ENCODE assay signal across 16 cellular contexts in genomic region chr12:111277570-111277969, GRCh38.
DNase-seq lines count a peak whose midpoint lies in the region; ATAC-seq, FAIRE-seq and TF ChIP-seq lines count a peak whose summit lies in the region.
"Had no signal": no experiment of that assay in that cellular context is flagged by ENCODE, and none has a peak within 500 bp of the region (broad histone marks: within the 10 kb centered on the region; RNA-seq: fewer than 3 reads in every experiment).

No MANE protein-coding gene starts in this region.

- no peak overlapping the region for H3K4me2 ChIP-seq in mesendoderm (ENCODE audit: low read length)
- H3K4me2 ChIP-seq: A549, BLaER1 had no signal

- POLR2A ChIA-PET in HEK293T (lab: Yijun Ruan, JAX) (no interaction called here), A673 (lab: Charles Lee; ENCODE audit: low non-redundant PET) (no interaction called here)

- no peak overlapping the region for H3K18ac ChIP-seq in mesendoderm (ENCODE audit: low read length)

- CTCF ChIA-PET in HEK293T (lab: Yijun Ruan, JAX), result interaction anchor here (0.5 kb wide), 1 partner anchor 169 kb away, joined by 4 read pairs; no protein-coding TSS in a partner anchor
- CTCF ChIA-PET in A673 (lab: Charles Lee), result no interaction called here

- H2BK120ac ChIP-seq in mesendoderm (ENCODE audit: low read depth, low read length), result no peak overlapping the region

- H3K36me3 ChIP-seq in mesendoderm (ENCODE audit: control insufficient read depth, insufficient read depth, low read length) (no peaks in the 10 kb centered on the region), gastrocnemius medialis (no peaks in the 10 kb centered on the region), pancreas (no peaks in the 10 kb centered on the region), A673 (ENCODE audit: insufficient read depth, low read length, poor library complexity, severe bottlenecking) (no peaks in the 10 kb centered on the region)
- H3K36me3 ChIP-seq: BLaER1 had no signal

- no peak overlapping the region for H2AK5ac ChIP-seq in mesendoderm (ENCODE audit: low read length)

- in situ Hi-C loops in gastrocnemius medialis (cut with MboI; ENCODE audit: low sequenced_read_pairs in 4 of 4), result no loop called here

- intact Hi-C loops in gastrocnemius medialis (cut with DNase I; ENCODE audit: low total_unique reads) (no loop called here), pancreas (cut with DNase I) (no loop called here), A673 (cut with micrococcal nuclease; ENCODE audit: unreplicated experiment) (no loop called here)

- H3K4me3 ChIP-seq in mesendoderm (ENCODE audit: low read length) (no peak overlapping the region), gastrocnemius medialis (no peak overlapping the region), pancreas (no peak overlapping the region), A673 (ENCODE audit: low read depth, low read length, poor library complexity, severe bottlenecking) (no peak overlapping the region)
- H3K4me3 ChIP-seq: A549, BLaER1, GM23248 had no signal

- ATAC-seq in esophagus mucosa, result peak; percentile 41
- ATAC-seq in gastrocnemius medialis, result no peak
- ATAC-seq in pancreas, result no peak
- ATAC-seq: A549 had no signal

- no peak for TF ChIP-seq POLR2A in gastrocnemius medialis (IDR thresholded peaks at IDR 0.05)

- no peaks in the 10 kb centered on the region for H3K79me1 ChIP-seq in mesendoderm (ENCODE audit: low read length)

- H3K79me2 ChIP-seq in mesendoderm (ENCODE audit: control insufficient read depth, insufficient read depth, low read length), result no peaks in the 10 kb centered on the region

- H4K5ac ChIP-seq in mesendoderm (ENCODE audit: low read length), result no peak overlapping the region

- TF ChIP-seq CTCF in gastrocnemius medialis (IDR thresholded peaks at IDR 0.05 in 4 of 5, conservative IDR thresholded peaks at IDR 0.05 in 1 of 5) (no peak), pancreas (IDR thresholded peaks at IDR 0.05) (no peak), A673 (conservative IDR thresholded peaks at IDR 0.05; ENCODE audit: low read depth, low read length) (no peak)

- H2BK15ac ChIP-seq in mesendoderm (replicated peaks; ENCODE audit: low read depth), result no peak overlapping the region

- no peak overlapping the region for H2BK5ac ChIP-seq in mesendoderm (ENCODE audit: low read length)

- no peak overlapping the region for H4K8ac ChIP-seq in mesendoderm (ENCODE audit: low read depth, low read length)

- no TSS peak for BruUV-seq in A673 (replicated peaks; lab: Mats Ljungman, UMichigan)

- H3K4ac ChIP-seq in mesendoderm (ENCODE audit: low read depth, low read length), result no peak overlapping the region

- WGBS in mesendoderm (ENCODE audit: extremely low coverage, insufficient coverage, low lambda C conversion rate), result no CpG with 5 or more reads among the region's 9 CpGs
- 52 to 62% methylated on average over 9 of the region's 9 CpGs for WGBS in pancreas, 2 donors

- H3K27ac ChIP-seq in mesendoderm (ENCODE audit: low read depth, low read length), result no peak overlapping the region
- no peak overlapping the region for H3K27ac ChIP-seq in gastrocnemius medialis
- no peak overlapping the region for H3K27ac ChIP-seq in pancreas
- no peak overlapping the region for H3K27ac ChIP-seq in A673 (ENCODE audit: low read depth, low read length, poor library complexity, severe bottlenecking)
- H3K27ac ChIP-seq: A549, BLaER1, GM23248 had no signal

- no peak for FAIRE-seq in pancreas (lab: Jason Lieb, UNC)
- FAIRE-seq: A549, GM19239 had no signal

- H3K56ac ChIP-seq in mesendoderm (ENCODE audit: low read length), result no peak overlapping the region

- H3K9me3 ChIP-seq in gastrocnemius medialis (no peaks in the 10 kb centered on the region), pancreas (no peaks in the 10 kb centered on the region), A673 (ENCODE audit: low read depth, low read length, poor library complexity, severe bottlenecking) (no peaks in the 10 kb centered on the region)

- H3K9ac ChIP-seq in mesendoderm (ENCODE audit: low read length), result no peak overlapping the region
- H3K9ac ChIP-seq: BLaER1, GM23248 had no signal

- DNase-seq in HEK293T (ENCODE audit: extremely low spot score), result no peak
- DNase-seq in mesendoderm, result peak; percentile 32
- DNase-seq in gastrocnemius medialis, result no peak
- DNase-seq in pancreas, result no peak
- DNase-seq in A673 (ENCODE audit: low spot score), result no peak
- DNase-seq: CD4-positive, alpha-beta memory T cell; DMS153; DMS79; GF-D8; GM23248; HCEC 1CT; KG1 had no signal

- H3K23ac ChIP-seq in mesendoderm (ENCODE audit: low read length), result no peak overlapping the region

- H3K4me1 ChIP-seq in mesendoderm (ENCODE audit: control insufficient read depth, low read depth, low read length) (no peaks in the 10 kb centered on the region), gastrocnemius medialis (no peaks in the 10 kb centered on the region), pancreas (no peaks in the 10 kb centered on the region), A673 (ENCODE audit: insufficient read depth, low read length, poor library complexity, severe bottlenecking) (no peaks in the 10 kb centered on the region)

- H3K27me3 ChIP-seq in mesendoderm (ENCODE audit: insufficient read depth, low read length, poor library complexity), result no peaks in the 10 kb centered on the region
- peaks cover 9 to 44% (median 16%) of the 10 kb centered on the region in 3 donors for H3K27me3 ChIP-seq in gastrocnemius medialis
- H3K27me3 ChIP-seq in pancreas, result no peaks in the 10 kb centered on the region
- H3K27me3 ChIP-seq in A673 (replicated peaks; ENCODE audit: insufficient read depth, low read depth, low read length, poor library complexity), result no peaks in the 10 kb centered on the region
- H3K27me3 ChIP-seq: BLaER1 had no signal

TF ChIP-seq in HEK293T, 16 proteins besides CTCF, POLR2A, EP300 and RAD21:
- TF ChIP-seq, protein P1, sequence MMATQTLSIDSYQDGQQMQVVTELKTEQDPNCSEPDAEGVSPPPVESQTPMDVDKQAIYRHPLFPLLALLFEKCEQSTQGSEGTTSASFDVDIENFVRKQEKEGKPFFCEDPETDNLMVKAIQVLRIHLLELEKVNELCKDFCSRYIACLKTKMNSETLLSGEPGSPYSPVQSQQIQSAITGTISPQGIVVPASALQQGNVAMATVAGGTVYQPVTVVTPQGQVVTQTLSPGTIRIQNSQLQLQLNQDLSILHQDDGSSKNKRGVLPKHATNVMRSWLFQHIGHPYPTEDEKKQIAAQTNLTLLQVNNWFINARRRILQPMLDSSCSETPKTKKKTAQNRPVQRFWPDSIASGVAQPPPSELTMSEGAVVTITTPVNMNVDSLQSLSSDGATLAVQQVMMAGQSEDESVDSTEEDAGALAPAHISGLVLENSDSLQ (IDR thresholded peaks at IDR 0.05), result peak; percentile 35; the same call in 1 of the 2 replicates
- TF ChIP-seq FOXA1 (IDR thresholded peaks at IDR 0.05), result no peak
